Comparison of ENCODE assay signal across 26 cellular contexts in genomic region chr3:14323401-14324223, GRCh38.
DNase-seq lines count a peak whose midpoint lies in the region; ATAC-seq and TF ChIP-seq lines count a peak whose summit lies in the region.
"Had no signal": no experiment of that assay in that cellular context is flagged by ENCODE, and none has a peak within 500 bp of the region (broad histone marks: within the 10 kb centered on the region; RNA-seq: fewer than 3 reads in every experiment).

No MANE protein-coding gene starts in this region.

- H3K27me3 ChIP-seq in SK-N-SH (ENCODE audit: insufficient read depth), result no peaks in the 10 kb centered on the region
- no peaks in the 10 kb centered on the region for H3K27me3 ChIP-seq in body of pancreas
- no peaks in the 10 kb centered on the region for H3K27me3 ChIP-seq in smooth muscle cell (ENCODE audit: low read depth)
- H3K27me3 ChIP-seq in hepatocyte, result no peaks in the 10 kb centered on the region
- H3K27me3 ChIP-seq: esophagus muscularis mucosa had no signal

- H3K4me3 ChIP-seq in SK-N-SH (ENCODE audit: low read depth in 2 of 2, low read length in 1 of 2) (no peak overlapping the region), body of pancreas (no peak overlapping the region), smooth muscle cell (no peak overlapping the region), hepatocyte (no peak overlapping the region)
- H3K4me3 ChIP-seq: esophagus muscularis mucosa, GM12878, tibial nerve had no signal

- H3K9ac ChIP-seq in SK-N-SH (no peak overlapping the region), smooth muscle cell (ENCODE audit: low read depth) (peak overlapping the region; percentile 19)

- intact Hi-C loops in body of pancreas (cut with DNase I), result no loop called here

- H3K9me3 Mint-ChIP-seq in nephron progenitor cell, result peaks cover 6% of the 10 kb centered on the region
- H3K9me3 Mint-ChIP-seq: natural killer cell treated with Interleukin-12 subunit alpha and Interleukin-12 subunit beta and Interleukin-15 and Interleukin-18, amount 100 ng/mL, for 72 hours had no signal

- H3F3A ChIP-seq in SK-N-SH (replicated peaks; ENCODE audit: insufficient read depth) (no peaks in the 10 kb centered on the region), smooth muscle cell (ENCODE audit: low read depth) (peaks cover 4% of the 10 kb centered on the region)

- no peaks in the 10 kb centered on the region for H3K9me3 ChIP-seq in SK-N-SH
- no peaks in the 10 kb centered on the region for H3K9me3 ChIP-seq in body of pancreas
- H3K9me3 ChIP-seq in smooth muscle cell (replicated peaks; ENCODE audit: low read depth), result no peaks in the 10 kb centered on the region
- H3K9me3 ChIP-seq in hepatocyte (ENCODE audit: low read depth), result no peaks in the 10 kb centered on the region

- H3K4me3 Mint-ChIP-seq in nephron progenitor cell, result no peak overlapping the region
- H3K4me3 Mint-ChIP-seq: activated naive CD8-positive, alpha-beta T cell; activated T-helper 1 cell treated with anti-CD3 and anti-CD28 coated beads, Interleukin-12 subunit alpha, Interleukin-12 subunit beta, Interleukin-2, Interleukin-4 antibody, amounts not matched to agents 30 ng/mL and 10 ng/mL and 1 ng/mL, durations not matched to agents 14 hours and 24 hours and 36 hours; memory B cell; natural killer cell treated with Interleukin-12 subunit alpha and Interleukin-12 subunit beta and Interleukin-15 and Interleukin-18, amount 100 ng/mL, for 72 hours; stimulated activated naive CD8-positive, alpha-beta T cell treated with anti-CD3 and anti-CD28 coated beads, Interleukin-15, amount 100 ng/mL, for 72 hours had no signal

- 96% methylated on average over 10 of the region's 17 CpGs for WGBS in SK-N-SH (ENCODE audit: low lambda C conversion rate)
- 63 to 86% methylated on average over 12 to 17 of the region's 17 CpGs for WGBS in body of pancreas, 2 donors
- whole genome bisulfite sequencing in smooth muscle cell (ENCODE audit: low lambda C conversion rate), result 92% methylated on average over 17 of the region's 17 CpGs
- WGBS in hepatocyte (ENCODE audit: low lambda C conversion rate, missing lambda C conversion rate), result 89% methylated on average over 17 of the region's 17 CpGs

- CTCF ChIA-PET in SK-N-SH (lab: Yijun Ruan, JAX), result interaction anchor here (1.0 to 1.7 kb wide), 3 partner anchors 10 to 120 kb away, joined by 4 to 5 read pairs (median 4); no protein-coding TSS in a partner anchor

- H3K79me2 ChIP-seq in SK-N-SH (ENCODE audit: insufficient read depth), result no peaks in the 10 kb centered on the region
- H3K79me2 ChIP-seq in smooth muscle cell (ENCODE audit: low read depth), result no peaks in the 10 kb centered on the region
- H3K79me2 ChIP-seq in hepatocyte, result no peaks in the 10 kb centered on the region

- POLR2A ChIA-PET in SK-N-SH (lab: Yijun Ruan, JAX), result interaction anchor here (0.6 kb wide), 1 partner anchor 503 kb away, joined by 4 read pairs; no protein-coding TSS in a partner anchor

- H4K20me1 ChIP-seq in SK-N-SH (ENCODE audit: insufficient read depth) (no peaks in the 10 kb centered on the region), smooth muscle cell (ENCODE audit: low read depth) (no peaks in the 10 kb centered on the region), hepatocyte (ENCODE audit: insufficient read depth, poor library complexity, severe bottlenecking) (no peaks in the 10 kb centered on the region)

- DNase-seq in SK-N-SH (peak; percentile 47), body of pancreas (no peak), nephron progenitor cell (no peak), smooth muscle cell (lab: John Stamatoyannopoulos, UW; ENCODE audit: unreplicated experiment) (no peak), DMS 273 treated with DMSO at 0.1 percent for 48 hours (lab: John Stamatoyannopoulos, UW) (no peak), hepatocyte (ENCODE audit: low spot score) (no peak), NCI-H2196 treated with DMSO at 0.1 percent for 48 hours (lab: John Stamatoyannopoulos, UW; ENCODE audit: unreplicated experiment) (no peak)
- DNase-seq: activated CD4-positive, alpha-beta T cell treated with anti-CD3 and anti-CD28 coated beads for 48 hours; DND-41; effector memory CD4-positive, alpha-beta T cell; KBM-7; NCI-H1694; NCI-H526 treated with DMSO at 0.1 percent for 48 hours; SIG-M5; stimulated activated CD4-positive, alpha-beta T cell treated with anti-CD3 and anti-CD28 coated beads, Interleukin-12 subunit alpha, Interleukin-12 subunit beta, amount 100 ng/mL, for 4 hours; stimulated activated naive CD8-positive, alpha-beta T cell treated with anti-CD3 and anti-CD28 coated beads, Interleukin-15, amount 100 ng/mL, for 72 hours had no signal

- peak overlapping the region; percentile 92 for H3K27ac Mint-ChIP-seq in nephron progenitor cell
- H3K27ac Mint-ChIP-seq: activated naive CD8-positive, alpha-beta T cell; activated T-helper 1 cell treated with anti-CD3 and anti-CD28 coated beads, Interleukin-12 subunit alpha, Interleukin-12 subunit beta, Interleukin-2, Interleukin-4 antibody, amounts not matched to agents 30 ng/mL and 10 ng/mL and 1 ng/mL, durations not matched to agents 14 hours and 24 hours and 36 hours; memory B cell; natural killer cell treated with Interleukin-12 subunit alpha and Interleukin-12 subunit beta and Interleukin-15 and Interleukin-18, amount 100 ng/mL, for 72 hours; progenitor cell of endocrine pancreas had no signal

- H3K27ac ChIP-seq in SK-N-SH (ENCODE audit: low read depth in 2 of 2, low read length in 1 of 2) (no peak overlapping the region), body of pancreas (no peak overlapping the region), smooth muscle cell (ENCODE audit: low read depth) (peak overlapping the region; percentile 64), hepatocyte (no peak overlapping the region)
- H3K27ac ChIP-seq: 22Rv1, esophagus muscularis mucosa, tibial nerve had no signal

- no peak for TF ChIP-seq EP300 in SK-N-SH (IDR thresholded peaks at IDR 0.05; ENCODE audit: borderline replicate concordance in 1 of 2, low read depth in 1 of 2, low read length in 1 of 2)

- H3K4me1 ChIP-seq in SK-N-SH (ENCODE audit: control insufficient read depth in 1 of 2, insufficient read depth in 2 of 2, low read depth in 1 of 2, low read length in 1 of 2) (peaks cover 0 to 9% of the 10 kb centered on the region in 2 experiments; a peak in 1 of 4 replicates), body of pancreas (no peaks in the 10 kb centered on the region), smooth muscle cell (ENCODE audit: low read depth) (peaks cover 15% of the 10 kb centered on the region), hepatocyte (ENCODE audit: insufficient read depth) (no peaks in the 10 kb centered on the region)
- H3K4me1 ChIP-seq: tibial nerve had no signal

- ATAC-seq in SK-N-SH treated with all-trans-retinoic acid at 6 μM for 48 hours (no peak), body of pancreas (peak; percentile 43)
- ATAC-seq: GM12878; natural killer cell treated with Interleukin-12 subunit alpha and Interleukin-12 subunit beta and Interleukin-15 and Interleukin-18, amount 100 ng/mL, for 72 hours; stimulated activated naive CD8-positive, alpha-beta T cell treated with anti-CD3 and anti-CD28 coated beads, Interleukin-15, amount 100 ng/mL, for 72 hours had no signal

- no peak for TF ChIP-seq POLR2A in body of pancreas (IDR thresholded peaks at IDR 0.05)

- no peak overlapping the region for H3K4me2 ChIP-seq in SK-N-SH
- H3K4me2 ChIP-seq in smooth muscle cell, result no peak overlapping the region
- no peak overlapping the region for H3K4me2 ChIP-seq in hepatocyte

- H3K9me2 ChIP-seq in SK-N-SH, result no peaks in the 10 kb centered on the region
- no peaks in the 10 kb centered on the region for H3K9me2 ChIP-seq in hepatocyte (replicated peaks; ENCODE audit: insufficient read depth)

- H2AFZ ChIP-seq in SK-N-SH (ENCODE audit: low read depth) (no peak overlapping the region), smooth muscle cell (ENCODE audit: low read depth) (peak overlapping the region; percentile 32), hepatocyte (no peak overlapping the region)

- TF ChIP-seq CTCF in SK-N-SH (IDR thresholded peaks at IDR 0.05) (no peak), body of pancreas (IDR thresholded peaks at IDR 0.05) (no peak), nephron progenitor cell (IDR thresholded peaks at IDR 0.05) (no peak), smooth muscle cell (IDR thresholded peaks at IDR 0.05; ENCODE audit: borderline replicate concordance, insufficient read depth, poor library complexity, severe bottlenecking) (no peak), hepatocyte (IDR thresholded peaks at IDR 0.05; ENCODE audit: poor library complexity) (no peak)

- H3K4me1 Mint-ChIP-seq in nephron progenitor cell, result peaks cover 44% of the 10 kb centered on the region
- H3K4me1 Mint-ChIP-seq: stimulated activated naive CD8-positive, alpha-beta T cell treated with anti-CD3 and anti-CD28 coated beads, Interleukin-15, amount 100 ng/mL, for 72 hours had no signal

- peaks cover 7% of the 10 kb centered on the region for H3K27me3 Mint-ChIP-seq in nephron progenitor cell (ENCODE audit: low read depth, poor library complexity)
- H3K27me3 Mint-ChIP-seq: activated naive CD8-positive, alpha-beta T cell; progenitor cell of endocrine pancreas; stimulated activated naive CD8-positive, alpha-beta T cell treated with anti-CD3 and anti-CD28 coated beads, Interleukin-15, amount 100 ng/mL, for 72 hours had no signal

- H3K36me3 ChIP-seq in SK-N-SH (replicated peaks in 1 of 2; ENCODE audit: control insufficient read depth in 1 of 2, insufficient read depth in 2 of 2, low read length in 1 of 2) (no peaks in the 10 kb centered on the region), body of pancreas (replicated peaks in 1 of 2; ENCODE audit: insufficient read depth in 1 of 2, low read depth in 2 of 2) (no peaks in the 10 kb centered on the region), smooth muscle cell (ENCODE audit: low read depth) (no peaks in the 10 kb centered on the region), hepatocyte (replicated peaks; ENCODE audit: insufficient read depth, low read depth) (no peaks in the 10 kb centered on the region)
- H3K36me3 ChIP-seq: esophagus muscularis mucosa, tibial nerve had no signal

- H3K36me3 Mint-ChIP-seq in nephron progenitor cell (ENCODE audit: low read depth), result peaks cover 5% of the 10 kb centered on the region
- H3K36me3 Mint-ChIP-seq: activated naive CD8-positive, alpha-beta T cell; natural killer cell treated with Interleukin-12 subunit alpha and Interleukin-12 subunit beta and Interleukin-15 and Interleukin-18, amount 100 ng/mL, for 72 hours had no signal

- TF ChIP-seq RAD21 in SK-N-SH (IDR thresholded peaks at IDR 0.05; ENCODE audit: low read length), result no peak

TF ChIP-seq in SK-N-SH, 30 proteins besides CTCF, POLR2A, EP300 and RAD21 (continues in another document):
- TF ChIP-seq NFIC (IDR thresholded peaks at IDR 0.05; ENCODE audit: borderline replicate concordance), result no peak
- no peak for TF ChIP-seq FOSL2 (IDR thresholded peaks at IDR 0.05; ENCODE audit: borderline replicate concordance, low read depth)
- no peak for TF ChIP-seq NRF1 (IDR thresholded peaks at IDR 0.05; ENCODE audit: low read depth, low read length)
- TF ChIP-seq JUND (IDR thresholded peaks at IDR 0.05), result no peak
